Comparison of ENCODE assay signal across 1 cellular context in genomic region chr10:9807848-9808247, GRCh38.
A peak's percentile ranks its signal among the peaks of the same experiment; 100 is the strongest.
TF ChIP-seq lines count a peak whose summit lies in the region.

No MANE protein-coding gene starts in this region.

TF ChIP-seq in K562, 482 proteins besides CTCF, POLR2A, EP300 and RAD21 (continued from another document):
- no peak for TF ChIP-seq CHD4 (IDR thresholded peaks at IDR 0.05; ENCODE audit: insufficient read depth, insufficient replicate concordance, low read depth, low read length, poor library complexity, severe bottlenecking)
- no peak for TF ChIP-seq FIP1L1 (IDR thresholded peaks at IDR 0.05; ENCODE audit: low read depth, low read length, poor library complexity, severe bottlenecking)
- TF ChIP-seq ZNF75A (CRISPR knock-in tag; IDR thresholded peaks at IDR 0.05) = no peak
- TF ChIP-seq ATF3 (IDR thresholded peaks at IDR 0.05) = no peak
- TF ChIP-seq ATF3 (CRISPR knock-in tag; conservative IDR thresholded peaks at IDR 0.05) = no peak
- peak; percentile 73 for TF ChIP-seq CBFA2T3 (IDR thresholded peaks at IDR 0.05)
- peak; percentile 37; the same call in 1 of the 2 replicates for TF ChIP-seq TEAD4 (IDR thresholded peaks at IDR 0.05; ENCODE audit: low read length)
- no peak for TF ChIP-seq TEAD4 (CRISPR knock-in tag; IDR thresholded peaks at IDR 0.05; ENCODE audit: borderline replicate concordance)
- no peak for TF ChIP-seq FUS (optimal IDR thresholded peaks at IDR 0.05; ENCODE audit: low read depth, low read length)
TF ChIP-seq in K562: peak in this region for 12.
